16 cellular contexts compared by ENCODE assay signal in genomic region chr5:54401515-54401914, GRCh38. TPM values are rescaled to one million over a fixed set of nuclear protein-coding genes. Genes with fewer than 3 reads are reported as not detected.
DNase-seq lines count a peak whose midpoint lies in the region; ATAC-seq and TF ChIP-seq lines count a peak whose summit lies in the region.
"Had no signal": no experiment of that assay in that cellular context is flagged by ENCODE, and none has a peak within 500 bp of the region (broad histone marks: within the 10 kb centered on the region; RNA-seq: fewer than 3 reads in every experiment).

No MANE protein-coding gene starts in this region.

- no peak overlapping the region for H2AFZ ChIP-seq in GM23338

- H4K20me1 ChIP-seq in GM23338 (replicated peaks; ENCODE audit: insufficient read depth) = no peaks in the 10 kb centered on the region

- in situ Hi-C loops in GM13977 (cut with MboI; ENCODE audit: low pct_unique_long_range_greater_than_20kb, low sequenced_read_pairs, unreplicated experiment) (no loop called here), brain microvascular endothelial cell (cut with HindIII; ENCODE audit: low pct_ligation_motif_present, low sequenced_read_pairs) (no loop called here)

- H3K27ac ChIP-seq in SK-N-MC (peak overlapping the region; percentile 11; the same call in 1 of the 2 replicates), GM23338 (ENCODE audit: low read depth) (no peak overlapping the region), brain microvascular endothelial cell (no peak overlapping the region)
- H3K27ac ChIP-seq: gastroesophageal sphincter, vagina had no signal

- peaks cover 2% of the 10 kb centered on the region for H3K27me3 Mint-ChIP-seq in GM23338 (ENCODE audit: insufficient read depth, low read depth, poor library complexity)
- H3K27me3 Mint-ChIP-seq: activated naive CD4-positive, alpha-beta T cell treated with anti-CD3 and anti-CD28 coated beads, Interleukin-2, amount 50 U/mL, for 24 hours had no signal

- no peaks in the 10 kb centered on the region for H3K9me3 Mint-ChIP-seq in GM23338
- H3K9me3 Mint-ChIP-seq: activated naive CD4-positive, alpha-beta T cell treated with anti-CD3 and anti-CD28 coated beads, Interleukin-2, amount 50 U/mL, for 24 hours had no signal

- H3K27ac Mint-ChIP-seq in GM23338 = no peak overlapping the region
- H3K27ac Mint-ChIP-seq: activated naive CD4-positive, alpha-beta T cell treated with anti-CD3 and anti-CD28 coated beads, Interleukin-2, amount 50 U/mL, for 24 hours had no signal

- no peaks in the 10 kb centered on the region for H3K79me2 ChIP-seq in GM23338 (replicated peaks; ENCODE audit: insufficient read depth)

- peaks cover 6% of the 10 kb centered on the region; the same call in 1 of the 2 replicates for H3K9me2 ChIP-seq in GM23338 (ENCODE audit: insufficient read depth)

- H3K4me2 ChIP-seq in GM23338 = no peak overlapping the region

- H3K4me3 Mint-ChIP-seq in GM23338 = no peak overlapping the region
- H3K4me3 Mint-ChIP-seq: activated naive CD4-positive, alpha-beta T cell treated with anti-CD3 and anti-CD28 coated beads, Interleukin-2, amount 50 U/mL, for 24 hours had no signal

- peaks cover 15% of the 10 kb centered on the region; the same call in 2 of the 3 replicates for H3K4me1 Mint-ChIP-seq in GM23338
- H3K4me1 Mint-ChIP-seq: activated naive CD4-positive, alpha-beta T cell treated with anti-CD3 and anti-CD28 coated beads, Interleukin-2, amount 50 U/mL, for 24 hours had no signal

- no peaks in the 10 kb centered on the region for H3F3A ChIP-seq in GM23338 (replicated peaks; ENCODE audit: low read depth)

- DNase-seq in GM13977 (ENCODE audit: low spot score) (peak; percentile 48), SK-N-MC (ENCODE audit: low read depth, low spot score) (no peak), mesenteric fat pad (ENCODE audit: low spot score) (no peak), GM23338 (ENCODE audit: low spot score) (no peak), brain microvascular endothelial cell (no peak)
- no peak for DNase-seq in effector CD8-positive, alpha-beta T cell (lab: John Stamatoyannopoulos, UW)
- DNase-seq: activated CD4-positive, CD25-positive, alpha-beta regulatory T cell treated with anti-CD3 and anti-CD28 coated beads, Interleukin-2, amount 50 U/mL, for 72 hours; GF-D8; NCI-H1417 had no signal

- no peak for TF ChIP-seq CTCF in GM13977 (IDR thresholded peaks at IDR 0.05; ENCODE audit: extremely low read depth, insufficient read depth, missing control alignments)
- no peak for TF ChIP-seq CTCF in GM23338 (conservative IDR thresholded peaks at IDR 0.05; ENCODE audit: low read depth in 2 of 2)
- no peak for TF ChIP-seq CTCF in brain microvascular endothelial cell (IDR thresholded peaks at IDR 0.05; ENCODE audit: low read depth, low read length, missing control alignments)

- no peaks in the 10 kb centered on the region for H3K36me3 ChIP-seq in SK-N-MC (ENCODE audit: insufficient read depth, low read length)
- no peaks in the 10 kb centered on the region for H3K36me3 ChIP-seq in GM23338 (ENCODE audit: insufficient read depth)
- H3K36me3 ChIP-seq in brain microvascular endothelial cell (replicated peaks) = no peaks in the 10 kb centered on the region
- H3K36me3 ChIP-seq: gastroesophageal sphincter, vagina had no signal

- H3K27me3 ChIP-seq in GM23338 (ENCODE audit: insufficient read depth) = no peaks in the 10 kb centered on the region
- H3K27me3 ChIP-seq in brain microvascular endothelial cell (replicated peaks) = no peaks in the 10 kb centered on the region
- H3K27me3 ChIP-seq: gastroesophageal sphincter, vagina had no signal

- no peaks in the 10 kb centered on the region for H3K36me3 Mint-ChIP-seq in GM23338 (ENCODE audit: low read depth)
- H3K36me3 Mint-ChIP-seq: activated naive CD4-positive, alpha-beta T cell treated with anti-CD3 and anti-CD28 coated beads, Interleukin-2, amount 50 U/mL, for 24 hours had no signal

- no peak overlapping the region for H3K4me3 ChIP-seq in SK-N-MC
- no peak overlapping the region for H3K4me3 ChIP-seq in GM23338
- no peak overlapping the region for H3K4me3 ChIP-seq in brain microvascular endothelial cell (ENCODE audit: low read depth, low read length)
- H3K4me3 ChIP-seq: gastroesophageal sphincter, lung, vagina had no signal

- peak; percentile 94 for ATAC-seq in GM21360 (IDR thresholded peaks at IDR 0.05; ENCODE audit: unreplicated experiment)
- peak; percentile 97 for ATAC-seq in HG03060 (IDR thresholded peaks at IDR 0.05; ENCODE audit: low read depth, unreplicated experiment)
- ATAC-seq in GM23338 = no peak
- ATAC-seq: gastroesophageal sphincter had no signal

- H3K4me1 ChIP-seq in GM23338 (ENCODE audit: insufficient read depth) = peaks cover 7% of the 10 kb centered on the region

- H3K9ac ChIP-seq in SK-N-MC (ENCODE audit: insufficient read length) = no peak overlapping the region

- no peaks in the 10 kb centered on the region for H3K9me3 ChIP-seq in SK-N-MC (ENCODE audit: low read depth, low read length)
- H3K9me3 ChIP-seq: gastroesophageal sphincter, vagina had no signal

TF ChIP-seq in GM23338, 12 proteins besides CTCF, POLR2A, EP300 and RAD21 (continues in another document):
- no peak for TF ChIP-seq NANOG (IDR thresholded peaks at IDR 0.05; ENCODE audit: borderline replicate concordance)
- no peak for TF ChIP-seq STAT1 (IDR thresholded peaks at IDR 0.05; ENCODE audit: unreplicated experiment)
- no peak for TF ChIP-seq JUNB (IDR thresholded peaks at IDR 0.05; ENCODE audit: unreplicated experiment)
- no peak for TF ChIP-seq ZNF462 (CRISPR knock-in tag; IDR thresholded peaks at IDR 0.05)
- TF ChIP-seq ETS1 (IDR thresholded peaks at IDR 0.05) = no peak
- no peak for TF ChIP-seq ZNF114 (CRISPR knock-in tag; IDR thresholded peaks at IDR 0.05)
- TF ChIP-seq POLR2AphosphoS5 (IDR thresholded peaks at IDR 0.05; ENCODE audit: low read depth) = no peak

RNA-seq across cellular contexts. Expression of gene HSPB3, which starts 54.0 kb away (rescaled TPM):
- total RNA-seq in mesenteric fat pad = not detected
- not detected in 2 replicates for total RNA-seq in GM23338 (2014; rRNA removed; shearing (Covaris generic))
- not detected in 2 replicates for polyA plus RNA-seq in GM23338 (2016; fragmentation: Nextera tagmentation; extraction: Ambion mirVana)
- total RNA-seq: pulmonary artery endothelial cell, vagina had no signal
